18 cellular contexts compared by ENCODE assay signal in genomic region chr3:59515936-59516335, GRCh38.
A peak's percentile ranks its signal among the peaks of the same experiment; 100 is the strongest.
DNase-seq lines count a peak whose midpoint lies in the region; ATAC-seq and TF ChIP-seq lines count a peak whose summit lies in the region.
"Had no signal": no experiment of that assay in that cellular context is flagged by ENCODE, and none has a peak within 500 bp of the region (broad histone marks: within the 10 kb centered on the region; RNA-seq: fewer than 3 reads in every experiment).

No MANE protein-coding gene starts in this region.

- H3K27me3 Mint-ChIP-seq in GM23338 (ENCODE audit: insufficient read depth, low read depth, poor library complexity) (no peaks in the 10 kb centered on the region), brain (peaks cover 5% of the 10 kb centered on the region)

- H3K79me2 ChIP-seq in GM23338 (replicated peaks; ENCODE audit: insufficient read depth) = no peaks in the 10 kb centered on the region

- H3K27ac ChIP-seq in GM23338 (ENCODE audit: low read depth) = no peak overlapping the region
- no peak overlapping the region for H3K27ac ChIP-seq in transverse colon
- H3K27ac ChIP-seq in sigmoid colon = no peak overlapping the region

- no peaks in the 10 kb centered on the region for H3F3A ChIP-seq in GM23338 (replicated peaks; ENCODE audit: low read depth)

- H3K4me3 Mint-ChIP-seq in GM23338 (no peak overlapping the region), brain (peak overlapping the region in 3 of 5 experiments; percentile 28 to 40 (median 33))
- H3K4me3 Mint-ChIP-seq: H9 had no signal

- in situ Hi-C loops in transverse colon (cut with MboI; ENCODE audit: low pct_ligation_motif_present in 1 of 4, low pct_unique_long_range_greater_than_20kb in 1 of 4, low sequenced_read_pairs in 3 of 4) = no loop called here

- no peak overlapping the region for H3K4me2 ChIP-seq in GM23338

- no peaks in the 10 kb centered on the region for H3K36me3 Mint-ChIP-seq in GM23338 (ENCODE audit: low read depth)
- no peaks in the 10 kb centered on the region for H3K36me3 Mint-ChIP-seq in brain
- H3K36me3 Mint-ChIP-seq: CD8-positive, alpha-beta memory T cell had no signal

- 0 out of 2 replicates have a peak, but pooled peaks cover 3% of the 10 kb centered on the region for H3K9me2 ChIP-seq in GM23338 (ENCODE audit: insufficient read depth)

- DNase-seq in GM23338 (ENCODE audit: low spot score) (no peak), left kidney (ENCODE audit: low read depth, low spot score) (peak; percentile 50), pons (ENCODE audit: low spot score) (peak; percentile 62), transverse colon (no peak), sigmoid colon (no peak)
- DNase-seq: ACHN, C1 segment of cervical spinal cord, H9, Karpas-422, MM.1S, NCI-H1092, NCI-H1436 treated with DMSO at 0.1 percent for 48 hours, NCI-H2081, NCI-H774 had no signal

- no peaks in the 10 kb centered on the region for H3K27me3 ChIP-seq in GM23338 (ENCODE audit: insufficient read depth)
- no peaks in the 10 kb centered on the region for H3K27me3 ChIP-seq in transverse colon
- H3K27me3 ChIP-seq in sigmoid colon = no peaks in the 10 kb centered on the region

- H3K9me3 ChIP-seq in transverse colon (no peaks in the 10 kb centered on the region), sigmoid colon (no peaks in the 10 kb centered on the region)

- H3K4me3 ChIP-seq in GM23338 = no peak overlapping the region
- no peak overlapping the region for H3K4me3 ChIP-seq in transverse colon
- H3K4me3 ChIP-seq in sigmoid colon = no peak overlapping the region

- TF ChIP-seq CTCF in GM23338 (conservative IDR thresholded peaks at IDR 0.05; ENCODE audit: low read depth in 2 of 2) = no peak
- no peak for TF ChIP-seq CTCF in brain (conservative IDR thresholded peaks at IDR 0.05)
- no peak for TF ChIP-seq CTCF in transverse colon (IDR thresholded peaks at IDR 0.05)
- TF ChIP-seq CTCF in sigmoid colon (IDR thresholded peaks at IDR 0.05) = no peak

- no peaks in the 10 kb centered on the region; the same call in 1 of the 2 replicates for H3K36me3 ChIP-seq in GM23338 (ENCODE audit: insufficient read depth)
- H3K36me3 ChIP-seq in transverse colon = no peaks in the 10 kb centered on the region
- H3K36me3 ChIP-seq in sigmoid colon = no peaks in the 10 kb centered on the region

- H4K20me1 ChIP-seq in GM23338 (replicated peaks; ENCODE audit: insufficient read depth) = no peaks in the 10 kb centered on the region

- 78 to 100% methylated on average over 1 to 2 of the region's 2 CpGs for WGBS in transverse colon (ENCODE audit: low coverage in 1 of 2), 2 donors
- WGBS in sigmoid colon, 2 donors = 70 to 81% methylated on average over 2 of the region's 2 CpGs

- TF ChIP-seq EP300 in transverse colon (IDR thresholded peaks at IDR 0.05; ENCODE audit: low read depth) (no peak), sigmoid colon (IDR thresholded peaks at IDR 0.05) (no peak)

- H3K27ac Mint-ChIP-seq in GM23338 (no peak overlapping the region), brain (peak overlapping the region; percentile 25 to 66 (median 51))

- H3K4me1 Mint-ChIP-seq in GM23338 = peaks cover 16% of the 10 kb centered on the region
- H3K4me1 Mint-ChIP-seq in brain = peaks cover 56% of the 10 kb centered on the region

- ATAC-seq in GM23338 (no peak; the same call in 2 of the 3 replicates), HG03025 (IDR thresholded peaks at IDR 0.05; ENCODE audit: low FRiP score, unreplicated experiment) (no peak)
- ATAC-seq: Right ventricle myocardium inferior had no signal

- H3K4me1 ChIP-seq in GM23338 (ENCODE audit: insufficient read depth) = no peaks in the 10 kb centered on the region; the same call in 1 of the 2 replicates
- H3K4me1 ChIP-seq in transverse colon = no peaks in the 10 kb centered on the region
- H3K4me1 ChIP-seq in sigmoid colon = no peaks in the 10 kb centered on the region

- TF ChIP-seq POLR2A in transverse colon (IDR thresholded peaks at IDR 0.05) = no peak
- no peak for TF ChIP-seq POLR2A in sigmoid colon (IDR thresholded peaks at IDR 0.05)

- intact Hi-C loops in transverse colon (cut with DNase I; ENCODE audit: low total_unique reads) = no loop called here
- intact Hi-C loops in sigmoid colon (cut with DNase I) = no loop called here

- H2AFZ ChIP-seq in GM23338 = peak overlapping the region; percentile 21; the same call in 1 of the 2 replicates

- no peaks in the 10 kb centered on the region for H3K9me3 Mint-ChIP-seq in GM23338
- no peaks in the 10 kb centered on the region for H3K9me3 Mint-ChIP-seq in brain
- H3K9me3 Mint-ChIP-seq: CD8-positive, alpha-beta memory T cell had no signal

TF ChIP-seq in GM23338, 12 proteins besides CTCF, POLR2A, EP300 and RAD21 (continues in another document):
- no peak for TF ChIP-seq NANOG (IDR thresholded peaks at IDR 0.05; ENCODE audit: borderline replicate concordance)
- TF ChIP-seq JUNB (IDR thresholded peaks at IDR 0.05; ENCODE audit: unreplicated experiment) = no peak
- TF ChIP-seq CREB1 (CRISPR knock-in tag; IDR thresholded peaks at IDR 0.05; ENCODE audit: low read depth) = no peak
- no peak for TF ChIP-seq ETS1 (IDR thresholded peaks at IDR 0.05)
- TF ChIP-seq EZH2 (IDR thresholded peaks at IDR 0.05; ENCODE audit: low read depth, unreplicated experiment) = no peak
- TF ChIP-seq, protein P1, sequence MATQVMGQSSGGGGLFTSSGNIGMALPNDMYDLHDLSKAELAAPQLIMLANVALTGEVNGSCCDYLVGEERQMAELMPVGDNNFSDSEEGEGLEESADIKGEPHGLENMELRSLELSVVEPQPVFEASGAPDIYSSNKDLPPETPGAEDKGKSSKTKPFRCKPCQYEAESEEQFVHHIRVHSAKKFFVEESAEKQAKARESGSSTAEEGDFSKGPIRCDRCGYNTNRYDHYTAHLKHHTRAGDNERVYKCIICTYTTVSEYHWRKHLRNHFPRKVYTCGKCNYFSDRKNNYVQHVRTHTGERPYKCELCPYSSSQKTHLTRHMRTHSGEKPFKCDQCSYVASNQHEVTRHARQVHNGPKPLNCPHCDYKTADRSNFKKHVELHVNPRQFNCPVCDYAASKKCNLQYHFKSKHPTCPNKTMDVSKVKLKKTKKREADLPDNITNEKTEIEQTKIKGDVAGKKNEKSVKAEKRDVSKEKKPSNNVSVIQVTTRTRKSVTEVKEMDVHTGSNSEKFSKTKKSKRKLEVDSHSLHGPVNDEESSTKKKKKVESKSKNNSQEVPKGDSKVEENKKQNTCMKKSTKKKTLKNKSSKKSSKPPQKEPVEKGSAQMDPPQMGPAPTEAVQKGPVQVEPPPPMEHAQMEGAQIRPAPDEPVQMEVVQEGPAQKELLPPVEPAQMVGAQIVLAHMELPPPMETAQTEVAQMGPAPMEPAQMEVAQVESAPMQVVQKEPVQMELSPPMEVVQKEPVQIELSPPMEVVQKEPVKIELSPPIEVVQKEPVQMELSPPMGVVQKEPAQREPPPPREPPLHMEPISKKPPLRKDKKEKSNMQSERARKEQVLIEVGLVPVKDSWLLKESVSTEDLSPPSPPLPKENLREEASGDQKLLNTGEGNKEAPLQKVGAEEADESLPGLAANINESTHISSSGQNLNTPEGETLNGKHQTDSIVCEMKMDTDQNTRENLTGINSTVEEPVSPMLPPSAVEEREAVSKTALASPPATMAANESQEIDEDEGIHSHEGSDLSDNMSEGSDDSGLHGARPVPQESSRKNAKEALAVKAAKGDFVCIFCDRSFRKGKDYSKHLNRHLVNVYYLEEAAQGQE (IDR thresholded peaks at IDR 0.05; ENCODE audit: unreplicated experiment) = no peak
- TF ChIP-seq POLR2AphosphoS5 (IDR thresholded peaks at IDR 0.05; ENCODE audit: low read depth) = no peak
- no peak for TF ChIP-seq STAT1 (IDR thresholded peaks at IDR 0.05; ENCODE audit: unreplicated experiment)

Comparison
In these comparisons a context has a peak if more than half of its experiments do, and no peak if none do; other contexts are left out.
1. DNase-seq: peak in left kidney (single experiment) and pons (single experiment); none in GM23338 (single experiment), transverse colon (single experiment) and sigmoid colon (single experiment).